ENCODE assay signal across 10 cellular contexts in genomic region chr14:100103261-100104005, GRCh38. TPM values are rescaled to one million over a fixed set of nuclear protein-coding genes. Genes with fewer than 3 reads are reported as not detected.
DNase-seq lines count a peak whose midpoint lies in the region; ATAC-seq and TF ChIP-seq lines count a peak whose summit lies in the region.
"Had no signal": no experiment of that assay in that cellular context is flagged by ENCODE, and none has a peak within 500 bp of the region (broad histone marks: within the 10 kb centered on the region; RNA-seq: fewer than 3 reads in every experiment).

No MANE protein-coding gene starts in this region.

- intact Hi-C loops in activated naive CD4-positive, alpha-beta T cell treated with anti-CD3 and anti-CD28 coated beads for 36 hours (cut with micrococcal nuclease), result loop anchor here (1.0 to 2.0 kb wide), 2 partner anchors 12 to 131 kb away; no protein-coding TSS in a partner anchor
- intact Hi-C loops in spleen (cut with DNase I; ENCODE audit: low total_unique reads), result loop anchor here (10.0 kb wide), 1 partner anchor 49 kb away; no protein-coding TSS in a partner anchor

- H3K36me3 ChIP-seq in gastroesophageal sphincter (peaks cover 0 to 1% of the 10 kb centered on the region in 2 donors), spleen (peaks cover 0 to 99% (median 24%) of the 10 kb centered on the region in 6 donors)

- peak overlapping the region in 2 of 4 donors; percentile 86 to 90 for H3K4me3 Mint-ChIP-seq in IgD-negative memory B cell
- H3K4me3 Mint-ChIP-seq in activated naive CD4-positive, alpha-beta T cell treated with anti-CD3 and anti-CD28 coated beads for 36 hours, result peak overlapping the region; percentile 64

- H3K27me3 ChIP-seq in gastroesophageal sphincter (no peaks in the 10 kb centered on the region), spleen (replicated peaks in 1 of 7) (no peaks in the 10 kb centered on the region)

- H3K9me3 ChIP-seq in gastroesophageal sphincter (no peaks in the 10 kb centered on the region), spleen (no peaks in the 10 kb centered on the region)

- no peaks in the 10 kb centered on the region for H3K27me3 Mint-ChIP-seq in IgD-negative memory B cell
- H3K27me3 Mint-ChIP-seq in activated naive CD4-positive, alpha-beta T cell treated with anti-CD3 and anti-CD28 coated beads for 36 hours (ENCODE audit: low read depth), result no peaks in the 10 kb centered on the region

- ATAC-seq in gastroesophageal sphincter, result no peak
- ATAC-seq: HCT116 had no signal

- peaks cover 5% of the 10 kb centered on the region for H3K36me3 Mint-ChIP-seq in IgD-negative memory B cell
- peaks cover 29% of the 10 kb centered on the region for H3K36me3 Mint-ChIP-seq in activated naive CD4-positive, alpha-beta T cell treated with anti-CD3 and anti-CD28 coated beads for 36 hours (ENCODE audit: low read depth)

- DNase-seq in activated naive CD4-positive, alpha-beta T cell treated with anti-CD3 and anti-CD28 coated beads for 36 hours, result peak; percentile 76
- no peak for DNase-seq in spleen
- no peak for DNase-seq in stimulated activated naive CD4-positive, alpha-beta T cell treated with Interleukin-2 at 50 U/mL for 16 hours (lab: John Stamatoyannopoulos, UW)
- no peak for DNase-seq in MV-4-11 (lab: John Stamatoyannopoulos, UW)
- DNase-seq in AG08396 (ENCODE audit: low spot score), result no peak
- no peak for DNase-seq in activated CD8-positive, alpha-beta memory T cell treated with anti-CD3 and anti-CD28 coated beads for 24 hours

- TF ChIP-seq CTCF in gastroesophageal sphincter (IDR thresholded peaks at IDR 0.05) (no peak), spleen (IDR thresholded peaks at IDR 0.05 in 8 of 11, conservative IDR thresholded peaks at IDR 0.05 in 3 of 11) (no peak)

- H3K27ac ChIP-seq in gastroesophageal sphincter (peak overlapping the region in 3 of 4 donors; percentile 20 to 68 (median 54)), spleen (peak overlapping the region; percentile 22 to 80 (median 64))

- TF ChIP-seq EP300 in gastroesophageal sphincter (IDR thresholded peaks at IDR 0.05), result no peak

- CTCF ChIA-PET in activated naive CD4-positive, alpha-beta T cell treated with anti-CD3 and anti-CD28 coated beads for 36 hours (lab: Charles Lee), result interaction anchor here (0.6 to 25.5 kb wide), 4 partner anchors 23 to 961 kb away, joined by 3 to 932 read pairs (median 4); partner anchors contain the start of gene EVL

- peaks cover 28 to 57% (median 43%) of the 10 kb centered on the region in 3 donors for H3K4me1 Mint-ChIP-seq in IgD-negative memory B cell
- H3K4me1 Mint-ChIP-seq in activated naive CD4-positive, alpha-beta T cell treated with anti-CD3 and anti-CD28 coated beads for 36 hours (ENCODE audit: low read depth), result peaks cover 94% of the 10 kb centered on the region

- H3K9me3 Mint-ChIP-seq in IgD-negative memory B cell, result no peaks in the 10 kb centered on the region
- no peaks in the 10 kb centered on the region for H3K9me3 Mint-ChIP-seq in activated naive CD4-positive, alpha-beta T cell treated with anti-CD3 and anti-CD28 coated beads for 36 hours

- no peak for TF ChIP-seq POLR2A in gastroesophageal sphincter (IDR thresholded peaks at IDR 0.05)
- no peak for TF ChIP-seq POLR2A in spleen (IDR thresholded peaks at IDR 0.05)

- no peak overlapping the region for H3K4me3 ChIP-seq in gastroesophageal sphincter
- peak overlapping the region in 1 of 8 donors; percentile 23 for H3K4me3 ChIP-seq in spleen

- peak overlapping the region; percentile 13 to 87 (median 87) for H3K27ac Mint-ChIP-seq in IgD-negative memory B cell
- H3K27ac Mint-ChIP-seq in activated naive CD4-positive, alpha-beta T cell treated with anti-CD3 and anti-CD28 coated beads for 36 hours, result peak overlapping the region; percentile 94

- 59 to 68% methylated on average over 4 to 8 of the region's 10 CpGs for WGBS in gastroesophageal sphincter (ENCODE audit: low coverage in 1 of 2), 2 donors
- WGBS in spleen, 5 donors, result 69 to 82% (median 75%) methylated on average over 10 of the region's 10 CpGs

- H3K4me1 ChIP-seq in gastroesophageal sphincter (peaks cover 0 to 70% (median 33%) of the 10 kb centered on the region in 3 donors), spleen (peaks cover 51 to 100% (median 77%) of the 10 kb centered on the region in 6 donors)

RNA-seq across cellular contexts. Expression of gene EVL, which starts 38.2 kb away (rescaled TPM):
- polyA plus RNA-seq in IgD-negative memory B cell (73.3 TPM), spleen (100 to 1,000 TPM; 169 to 184 (median 183) TPM)
- 100 to 1,000 TPM; 173 to 175 TPM for total RNA-seq in activated naive CD4-positive, alpha-beta T cell treated with anti-CD3 and anti-CD28 coated beads for 36 hours
- total RNA-seq in gastroesophageal sphincter (10 to 100 TPM; 36.1 to 42.6 (median 38.5) TPM), spleen (100 to 1,000 TPM; 244 to 336 (median 283) TPM)

RNA-seq across cellular contexts. Expression of gene DEGS2, which starts 56.0 kb away (rescaled TPM):
- 6.5 TPM for polyA plus RNA-seq in IgD-negative memory B cell
- total RNA-seq in activated naive CD4-positive, alpha-beta T cell treated with anti-CD3 and anti-CD28 coated beads for 36 hours, result under 1 TPM; 0.52 to 0.99 TPM
- total RNA-seq in gastroesophageal sphincter, result under 1 TPM; 0.16 to 0.94 (median 0.68) TPM
- 1 to 10 TPM in 5 of 7 donors, under 1 TPM in 2; 0.33 to 3.2 (median 1.3) TPM for total RNA-seq in spleen
- 1 to 10 TPM; 1.1 to 2.8 (median 1.5) TPM for polyA plus RNA-seq in spleen
- total RNA-seq: SK-MEL-5 had no signal
